10 cellular contexts compared by ENCODE assay signal in genomic region chr16:15482068-15482747, GRCh38. TPM values are rescaled to one million over a fixed set of nuclear protein-coding genes. Genes with fewer than 3 reads are reported as not detected.
A peak's percentile ranks its signal among the peaks of the same experiment; 100 is the strongest.
DNase-seq lines count a peak whose midpoint lies in the region; ATAC-seq and TF ChIP-seq lines count a peak whose summit lies in the region.
"Had no signal": no experiment of that assay in that cellular context is flagged by ENCODE, and none has a peak within 500 bp of the region (broad histone marks: within the 10 kb centered on the region; RNA-seq: fewer than 3 reads in every experiment).

No MANE protein-coding gene starts in this region.

- no peak overlapping the region for H3K4me3 Mint-ChIP-seq in T-cell
- no peak overlapping the region for H3K4me3 Mint-ChIP-seq in natural killer cell treated with Interleukin-12 subunit alpha and Interleukin-12 subunit beta and Interleukin-15 and Interleukin-18, amount 100 ng/mL, for 72 hours
- H3K4me3 Mint-ChIP-seq: central memory CD8-positive, alpha-beta T cell had no signal

- peak; percentile 38 for TF ChIP-seq CTCF in AG04449 (IDR thresholded peaks at IDR 0.05; ENCODE audit: insufficient read depth, low read length, missing control alignments)
- peak; percentile 20 for TF ChIP-seq CTCF in foreskin fibroblast (IDR thresholded peaks at IDR 0.05; ENCODE audit: low read depth, low read length)

- H3K27ac Mint-ChIP-seq in T-cell = no peak overlapping the region
- H3K27ac Mint-ChIP-seq in natural killer cell treated with Interleukin-12 subunit alpha and Interleukin-12 subunit beta and Interleukin-15 and Interleukin-18, amount 100 ng/mL, for 72 hours = peak overlapping the region in 1 of 2 donors; percentile 34

- H3K4me1 Mint-ChIP-seq in T-cell = peaks cover 0 to 4% (median 0%) of the 10 kb centered on the region in 3 donors
- peaks cover 0 to 9% of the 10 kb centered on the region in 2 donors for H3K4me1 Mint-ChIP-seq in natural killer cell treated with Interleukin-12 subunit alpha and Interleukin-12 subunit beta and Interleukin-15 and Interleukin-18, amount 100 ng/mL, for 72 hours (ENCODE audit: low read depth in 2 of 2)

- no peaks in the 10 kb centered on the region for H3K27me3 Mint-ChIP-seq in T-cell
- no peaks in the 10 kb centered on the region for H3K27me3 Mint-ChIP-seq in natural killer cell treated with Interleukin-12 subunit alpha and Interleukin-12 subunit beta and Interleukin-15 and Interleukin-18, amount 100 ng/mL, for 72 hours
- H3K27me3 Mint-ChIP-seq: central memory CD8-positive, alpha-beta T cell had no signal

- DNase-seq in AG04449 (ENCODE audit: low read depth, low spot score) (peak; percentile 78), HuH-7 (ENCODE audit: low spot score) (peak; percentile 83), foreskin fibroblast (peak; percentile 95 to 96), renal cortical epithelial cell (ENCODE audit: low read depth) (peak; percentile 99), T-cell (no peak)
- DNase-seq in activated CD8-positive, alpha-beta memory T cell treated with anti-CD3 and anti-CD28 coated beads, Interleukin-2, amount 50 U/mL, for 24 hours (ENCODE audit: extremely low read depth) = peak; percentile 21
- no peak for DNase-seq in natural killer cell treated with Interleukin-12 subunit alpha and Interleukin-12 subunit beta and Interleukin-15 and Interleukin-18, amount 100 ng/mL, for 72 hours (ENCODE audit: low spot score)

- POLR2A ChIA-PET in AG04449 (lab: Yijun Ruan, JAX) (no interaction called here), T-cell (lab: Charles Lee) (no interaction called here)

- no peaks in the 10 kb centered on the region for H3K9me3 Mint-ChIP-seq in T-cell
- H3K9me3 Mint-ChIP-seq in natural killer cell treated with Interleukin-12 subunit alpha and Interleukin-12 subunit beta and Interleukin-15 and Interleukin-18, amount 100 ng/mL, for 72 hours = no peaks in the 10 kb centered on the region
- H3K9me3 Mint-ChIP-seq: central memory CD8-positive, alpha-beta T cell had no signal

- ATAC-seq in T-cell (replicated peaks in 1 of 4) (no peak), GM21526 (IDR thresholded peaks at IDR 0.05; ENCODE audit: low FRiP score, unreplicated experiment) (no peak)
- no peak for ATAC-seq in natural killer cell treated with Interleukin-12 subunit alpha and Interleukin-12 subunit beta and Interleukin-15 and Interleukin-18, amount 100 ng/mL, for 72 hours
- ATAC-seq: GM12878 had no signal

- no peak overlapping the region for H3K4me3 ChIP-seq in AG04449 (ENCODE audit: low read depth, low read length)
- no peak overlapping the region for H3K4me3 ChIP-seq in foreskin fibroblast (ENCODE audit: low read depth in 1 of 2, low read length in 2 of 2)
- H3K4me3 ChIP-seq: GM12878 had no signal

- H3K36me3 Mint-ChIP-seq in T-cell = no peaks in the 10 kb centered on the region
- no peaks in the 10 kb centered on the region for H3K36me3 Mint-ChIP-seq in natural killer cell treated with Interleukin-12 subunit alpha and Interleukin-12 subunit beta and Interleukin-15 and Interleukin-18, amount 100 ng/mL, for 72 hours

- CTCF ChIA-PET in AG04449 (lab: Yijun Ruan, JAX) = interaction anchor here (1.5 kb wide), 1 partner anchor 13 kb away, joined by 4 read pairs; no protein-coding TSS in a partner anchor
- CTCF ChIA-PET in T-cell (lab: Charles Lee) = no interaction called here

RNA-seq across cellular contexts. Expression of gene BMERB1, which starts 47.8 kb away (rescaled TPM):
- total RNA-seq in renal cortical epithelial cell (1.7 and 12.6 TPM in 2 replicates), T-cell (1 to 10 TPM; 2.1 to 9.6 (median 5.6) TPM)
- 1 to 10 TPM; 5.4 to 7.3 TPM for total RNA-seq in natural killer cell treated with Interleukin-12 subunit alpha and Interleukin-12 subunit beta and Interleukin-15 and Interleukin-18, amount 100 ng/mL, for 72 hours

Comparison
In these comparisons a context has a peak if more than half of its experiments do, and no peak if none do; other contexts are left out.
1. DNase-seq: peak in AG04449 (single experiment), HuH-7 (single experiment), activated CD8-positive, alpha-beta memory T cell treated with anti-CD3 and anti-CD28 coated beads, Interleukin-2, amount 50 U/mL, for 24 hours (single experiment), foreskin fibroblast (2 of 2) and renal cortical epithelial cell (single experiment); none in T-cell (0 of 34) and natural killer cell treated with Interleukin-12 subunit alpha and Interleukin-12 subunit beta and Interleukin-15 and Interleukin-18, amount 100 ng/mL, for 72 hours (single experiment).